1 cellular context compared by ENCODE assay signal in the genomic region with DNA sequence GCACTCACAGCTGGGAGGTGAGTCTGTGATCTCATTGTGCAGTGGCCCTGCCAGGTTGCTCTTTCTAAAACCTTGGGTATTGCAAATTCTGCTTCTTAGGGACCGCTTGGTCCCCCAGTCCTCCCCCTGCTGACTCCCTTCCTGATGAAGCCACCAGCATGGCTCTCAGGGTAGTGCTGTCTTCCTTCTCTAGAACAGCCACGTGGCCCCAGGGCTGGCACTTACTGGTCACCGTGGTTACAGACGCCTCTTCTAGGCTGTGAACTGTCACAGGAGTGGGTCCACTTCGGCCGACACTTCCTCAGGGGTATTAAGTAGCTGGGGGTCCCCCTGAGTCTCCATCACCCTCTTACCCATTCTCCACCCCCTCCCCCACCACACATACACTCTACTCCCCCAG.
A peak's percentile ranks its signal among the peaks of the same experiment; 100 is the strongest.
TF ChIP-seq lines count a peak whose summit lies in the region.

No MANE protein-coding gene starts in this region.

TF ChIP-seq in HepG2, 621 proteins besides CTCF, POLR2A, EP300 and RAD21:
- TF ChIP-seq, protein P1, sequence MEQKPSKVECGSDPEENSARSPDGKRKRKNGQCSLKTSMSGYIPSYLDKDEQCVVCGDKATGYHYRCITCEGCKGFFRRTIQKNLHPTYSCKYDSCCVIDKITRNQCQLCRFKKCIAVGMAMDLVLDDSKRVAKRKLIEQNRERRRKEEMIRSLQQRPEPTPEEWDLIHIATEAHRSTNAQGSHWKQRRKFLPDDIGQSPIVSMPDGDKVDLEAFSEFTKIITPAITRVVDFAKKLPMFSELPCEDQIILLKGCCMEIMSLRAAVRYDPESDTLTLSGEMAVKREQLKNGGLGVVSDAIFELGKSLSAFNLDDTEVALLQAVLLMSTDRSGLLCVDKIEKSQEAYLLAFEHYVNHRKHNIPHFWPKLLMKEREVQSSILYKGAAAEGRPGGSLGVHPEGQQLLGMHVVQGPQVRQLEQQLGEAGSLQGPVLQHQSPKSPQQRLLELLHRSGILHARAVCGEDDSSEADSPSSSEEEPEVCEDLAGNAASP (CRISPR knock-in tag; IDR thresholded peaks at IDR 0.05; ENCODE audit: borderline replicate concordance): no peak
- TF ChIP-seq MNT (IDR thresholded peaks at IDR 0.05) (0 out of 2 replicates have a peak, but pooled peaks have one; percentile 17), TEAD2 (CRISPR knock-in tag; IDR thresholded peaks at IDR 0.05) (no peak)
- TF ChIP-seq, protein P2, sequence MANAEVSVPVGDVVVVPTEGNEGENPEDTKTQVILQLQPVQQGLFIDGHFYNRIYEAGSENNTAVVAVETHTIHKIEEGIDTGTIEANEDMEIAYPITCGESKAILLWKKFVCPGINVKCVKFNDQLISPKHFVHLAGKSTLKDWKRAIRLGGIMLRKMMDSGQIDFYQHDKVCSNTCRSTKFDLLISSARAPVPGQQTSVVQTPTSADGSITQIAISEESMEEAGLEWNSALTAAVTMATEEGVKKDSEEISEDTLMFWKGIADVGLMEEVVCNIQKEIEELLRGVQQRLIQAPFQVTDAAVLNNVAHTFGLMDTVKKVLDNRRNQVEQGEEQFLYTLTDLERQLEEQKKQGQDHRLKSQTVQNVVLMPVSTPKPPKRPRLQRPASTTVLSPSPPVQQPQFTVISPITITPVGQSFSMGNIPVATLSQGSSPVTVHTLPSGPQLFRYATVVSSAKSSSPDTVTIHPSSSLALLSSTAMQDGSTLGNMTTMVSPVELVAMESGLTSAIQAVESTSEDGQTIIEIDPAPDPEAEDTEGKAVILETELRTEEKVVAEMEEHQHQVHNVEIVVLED (CRISPR knock-in tag; IDR thresholded peaks at IDR 0.05; ENCODE audit: borderline replicate concordance): no peak
